In the genomic region with DNA sequence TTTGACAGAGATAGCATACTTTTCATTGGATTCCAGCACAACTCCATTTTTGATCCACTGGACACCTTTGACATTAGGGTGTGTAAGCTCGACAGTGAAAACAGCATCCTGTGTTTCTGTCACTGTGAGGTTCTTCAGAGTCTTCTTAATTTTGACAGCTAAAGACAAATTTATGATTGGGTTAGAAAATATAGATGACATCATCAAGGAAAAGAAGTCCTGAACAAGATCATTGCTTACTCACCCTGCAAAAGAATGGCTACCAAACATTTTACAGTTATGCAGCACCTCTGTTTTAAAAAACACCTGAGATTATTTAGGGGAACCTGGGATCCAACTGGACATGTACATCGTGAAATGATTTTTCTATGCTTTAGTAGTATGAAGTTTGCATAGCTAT, we compare ENCODE assay signal across 20 cellular contexts.
"Had no signal": no experiment of that assay in that cellular context is flagged by ENCODE, and none has a peak within 500 bp of the region (broad histone marks: within the 10 kb centered on the region; RNA-seq: fewer than 3 reads in every experiment).

No MANE protein-coding gene starts in this region.

- H3K27ac ChIP-seq: RWPE1 had no signal

- H3K4me3 ChIP-seq: MG63 had no signal

- H3K9ac ChIP-seq: SK-N-SH had no signal

- DNase-seq: Karpas-422, KG1, MG63, NCI-H1092, NCI-H1105 treated with DMSO at 0.1 percent for 48 hours, NCI-H1417 treated with DMSO at 0.1 percent for 48 hours, NCI-H146, NCI-H1694 treated with DMSO at 0.1 percent for 48 hours, NCI-H1930, NCI-H2081, NCI-H2107, NCI-H2227 treated with DMSO at 0.1 percent for 48 hours, NCI-H524, NCI-H526 treated with DMSO at 0.1 percent for 48 hours, NCI-H748 treated with DMSO at 0.1 percent for 48 hours, SHP77, SK-N-SH, SW 1271 had no signal

- H3K9me3 ChIP-seq: MG63, SK-N-SH had no signal

- H3K4me2 ChIP-seq: SK-N-SH had no signal

- ATAC-seq: Panc1 had no signal

- H3K36me3 ChIP-seq: MG63 had no signal
